1 cellular context compared by ENCODE assay signal in the genomic region with DNA sequence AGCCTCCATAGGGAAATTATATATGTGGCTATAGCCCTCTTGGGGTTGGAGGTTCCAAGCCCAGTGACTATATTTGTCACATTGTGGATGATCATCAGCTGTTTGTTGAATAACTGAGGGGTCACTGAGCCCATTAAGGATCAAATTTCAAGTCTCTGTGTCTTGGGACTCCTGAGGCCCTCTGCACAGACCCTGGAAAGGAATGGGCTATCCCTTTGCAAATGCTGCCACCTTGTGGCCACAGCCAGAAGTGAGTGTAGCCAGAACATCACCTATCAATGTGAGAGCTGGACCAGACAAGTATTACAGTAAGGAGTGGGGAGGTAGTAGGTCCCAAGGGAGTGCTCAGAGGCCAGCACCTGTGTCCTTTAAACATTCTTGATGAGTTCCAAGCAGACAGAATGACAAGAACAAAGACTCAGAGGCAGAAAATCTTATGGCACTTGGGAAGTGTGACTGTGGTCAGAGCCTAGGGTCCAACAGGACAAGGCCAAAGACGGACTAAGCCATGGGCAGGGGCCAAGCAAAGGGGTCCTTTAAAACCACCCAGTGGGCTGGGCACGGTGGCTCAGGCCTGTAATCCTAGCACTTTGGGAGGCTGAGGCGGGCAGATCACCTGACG.
TF ChIP-seq lines count a peak whose summit lies in the region.

No MANE protein-coding gene starts in this region.

TF ChIP-seq in GM23338, 12 proteins besides CTCF, POLR2A, EP300 and RAD21:
- TF ChIP-seq, protein P1, sequence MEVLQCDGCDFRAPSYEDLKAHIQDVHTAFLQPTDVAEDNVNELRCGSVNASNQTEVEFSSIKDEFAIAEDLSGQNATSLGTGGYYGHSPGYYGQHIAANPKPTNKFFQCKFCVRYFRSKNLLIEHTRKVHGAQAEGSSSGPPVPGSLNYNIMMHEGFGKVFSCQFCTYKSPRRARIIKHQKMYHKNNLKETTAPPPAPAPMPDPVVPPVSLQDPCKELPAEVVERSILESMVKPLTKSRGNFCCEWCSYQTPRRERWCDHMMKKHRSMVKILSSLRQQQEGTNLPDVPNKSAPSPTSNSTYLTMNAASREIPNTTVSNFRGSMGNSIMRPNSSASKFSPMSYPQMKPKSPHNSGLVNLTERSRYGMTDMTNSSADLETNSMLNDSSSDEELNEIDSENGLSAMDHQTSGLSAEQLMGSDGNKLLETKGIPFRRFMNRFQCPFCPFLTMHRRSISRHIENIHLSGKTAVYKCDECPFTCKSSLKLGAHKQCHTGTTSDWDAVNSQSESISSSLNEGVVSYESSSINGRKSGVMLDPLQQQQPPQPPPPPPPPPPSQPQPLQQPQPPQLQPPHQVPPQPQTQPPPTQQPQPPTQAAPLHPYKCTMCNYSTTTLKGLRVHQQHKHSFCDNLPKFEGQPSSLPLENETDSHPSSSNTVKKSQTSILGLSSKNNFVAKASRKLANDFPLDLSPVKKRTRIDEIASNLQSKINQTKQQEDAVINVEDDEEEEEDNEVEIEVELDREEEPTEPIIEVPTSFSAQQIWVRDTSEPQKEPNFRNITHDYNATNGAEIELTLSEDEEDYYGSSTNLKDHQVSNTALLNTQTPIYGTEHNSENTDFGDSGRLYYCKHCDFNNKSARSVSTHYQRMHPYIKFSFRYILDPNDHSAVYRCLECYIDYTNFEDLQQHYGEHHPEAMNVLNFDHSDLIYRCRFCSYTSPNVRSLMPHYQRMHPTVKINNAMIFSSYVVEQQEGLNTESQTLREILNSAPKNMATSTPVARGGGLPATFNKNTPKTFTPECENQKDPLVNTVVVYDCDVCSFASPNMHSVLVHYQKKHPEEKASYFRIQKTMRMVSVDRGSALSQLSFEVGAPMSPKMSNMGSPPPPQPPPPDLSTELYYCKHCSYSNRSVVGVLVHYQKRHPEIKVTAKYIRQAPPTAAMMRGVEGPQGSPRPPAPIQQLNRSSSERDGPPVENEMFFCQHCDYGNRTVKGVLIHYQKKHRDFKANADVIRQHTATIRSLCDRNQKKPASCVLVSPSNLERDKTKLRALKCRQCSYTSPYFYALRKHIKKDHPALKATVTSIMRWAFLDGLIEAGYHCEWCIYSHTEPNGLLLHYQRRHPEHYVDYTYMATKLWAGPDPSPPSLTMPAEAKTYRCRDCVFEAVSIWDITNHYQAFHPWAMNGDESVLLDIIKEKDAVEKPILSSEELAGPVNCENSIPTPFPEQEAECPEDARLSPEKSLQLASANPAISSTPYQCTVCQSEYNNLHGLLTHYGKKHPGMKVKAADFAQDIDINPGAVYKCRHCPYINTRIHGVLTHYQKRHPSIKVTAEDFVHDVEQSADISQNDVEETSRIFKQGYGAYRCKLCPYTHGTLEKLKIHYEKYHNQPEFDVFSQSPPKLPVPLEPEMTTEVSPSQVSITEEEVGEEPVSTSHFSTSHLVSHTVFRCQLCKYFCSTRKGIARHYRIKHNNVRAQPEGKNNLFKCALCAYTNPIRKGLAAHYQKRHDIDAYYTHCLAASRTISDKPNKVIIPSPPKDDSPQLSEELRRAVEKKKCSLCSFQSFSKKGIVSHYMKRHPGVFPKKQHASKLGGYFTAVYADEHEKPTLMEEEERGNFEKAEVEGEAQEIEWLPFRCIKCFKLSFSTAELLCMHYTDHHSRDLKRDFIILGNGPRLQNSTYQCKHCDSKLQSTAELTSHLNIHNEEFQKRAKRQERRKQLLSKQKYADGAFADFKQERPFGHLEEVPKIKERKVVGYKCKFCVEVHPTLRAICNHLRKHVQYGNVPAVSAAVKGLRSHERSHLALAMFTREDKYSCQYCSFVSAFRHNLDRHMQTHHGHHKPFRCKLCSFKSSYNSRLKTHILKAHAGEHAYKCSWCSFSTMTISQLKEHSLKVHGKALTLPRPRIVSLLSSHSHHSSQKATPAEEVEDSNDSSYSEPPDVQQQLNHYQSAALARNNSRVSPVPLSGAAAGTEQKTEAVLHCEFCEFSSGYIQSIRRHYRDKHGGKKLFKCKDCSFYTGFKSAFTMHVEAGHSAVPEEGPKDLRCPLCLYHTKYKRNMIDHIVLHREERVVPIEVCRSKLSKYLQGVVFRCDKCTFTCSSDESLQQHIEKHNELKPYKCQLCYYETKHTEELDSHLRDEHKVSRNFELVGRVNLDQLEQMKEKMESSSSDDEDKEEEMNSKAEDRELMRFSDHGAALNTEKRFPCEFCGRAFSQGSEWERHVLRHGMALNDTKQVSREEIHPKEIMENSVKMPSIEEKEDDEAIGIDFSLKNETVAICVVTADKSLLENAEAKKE (CRISPR knock-in tag; IDR thresholded peaks at IDR 0.05), result no peak
- TF ChIP-seq ZNF114 (CRISPR knock-in tag; IDR thresholded peaks at IDR 0.05), result no peak
- no peak for TF ChIP-seq JUNB (IDR thresholded peaks at IDR 0.05; ENCODE audit: unreplicated experiment)
- no peak for TF ChIP-seq STAT1 (IDR thresholded peaks at IDR 0.05; ENCODE audit: unreplicated experiment)
- no peak for TF ChIP-seq POLR2AphosphoS5 (IDR thresholded peaks at IDR 0.05; ENCODE audit: low read depth)
